Comparison of ENCODE assay signal across 8 cellular contexts in genomic region chr9:116686135-116686534, GRCh38. TPM values are rescaled to one million over a fixed set of nuclear protein-coding genes. Genes with fewer than 3 reads are reported as not detected.
A peak's percentile ranks its signal among the peaks of the same experiment; 100 is the strongest.
DNase-seq lines count a peak whose midpoint lies in the region; ATAC-seq lines count a peak whose summit lies in the region.

No MANE protein-coding gene starts in this region.

- no peak overlapping the region for H4K91ac ChIP-seq in neuronal stem cell (ENCODE audit: low read depth, low read length, poor library complexity)

- no peaks in the 10 kb centered on the region for H3K79me1 ChIP-seq in neuronal stem cell (ENCODE audit: low read depth, low read length)

- H3K23ac ChIP-seq in neuronal stem cell (ENCODE audit: low read depth, low read length, poor library complexity) = no peak overlapping the region

- ATAC-seq in GM21381 (IDR thresholded peaks at IDR 0.05; ENCODE audit: unreplicated experiment) = no peak

- no peak overlapping the region for H2BK15ac ChIP-seq in neuronal stem cell (ENCODE audit: low read length)

- no peaks in the 10 kb centered on the region for H3K27me3 ChIP-seq in duodenal mucosa (ENCODE audit: control insufficient read depth in 1 of 2, insufficient read depth in 2 of 2, low read length in 2 of 2)
- H3K27me3 ChIP-seq in neuronal stem cell (ENCODE audit: control insufficient read depth in 3 of 3, insufficient read depth in 3 of 3, low read depth in 1 of 3, low read length in 3 of 3) = no peaks in the 10 kb centered on the region

- no peak overlapping the region for H4K8ac ChIP-seq in neuronal stem cell (ENCODE audit: low read depth, low read length)

- H3K27ac ChIP-seq in duodenal mucosa (ENCODE audit: low read depth, low read length) (no peak overlapping the region), neuronal stem cell (replicated peaks; ENCODE audit: low read length) (no peak overlapping the region)

- H2BK120ac ChIP-seq in neuronal stem cell (ENCODE audit: low read depth, low read length) = no peak overlapping the region

- H2AFZ ChIP-seq in neuronal stem cell (ENCODE audit: low read length) = peak overlapping the region; percentile 90

- H3K9ac ChIP-seq in duodenal mucosa (ENCODE audit: low read depth in 1 of 2, low read length in 2 of 2) (peak overlapping the region; percentile 60 to 84), neuronal stem cell (ENCODE audit: low read depth, low read length, poor library complexity) (no peak overlapping the region)

- no peak overlapping the region for H3K14ac ChIP-seq in neuronal stem cell (ENCODE audit: low read length)

- H3K36me3 ChIP-seq in duodenal mucosa (ENCODE audit: control insufficient read depth in 1 of 2, insufficient read depth in 2 of 2, low read length in 2 of 2) (no peaks in the 10 kb centered on the region), neuronal stem cell (replicated peaks in 1 of 2; ENCODE audit: control insufficient read depth in 2 of 2, insufficient read depth in 2 of 2, low read length in 2 of 2) (no peaks in the 10 kb centered on the region)

- no peak overlapping the region for H3K4ac ChIP-seq in neuronal stem cell (ENCODE audit: low read length)

- DNase-seq in DMS53 treated with DMSO at 0.1 percent for 48 hours (lab: John Stamatoyannopoulos, UW; ENCODE audit: unreplicated experiment) = peak; percentile 7
- DNase-seq in Jurkat, Clone E6-1 (ENCODE audit: low read depth, low spot score) = no peak
- DNase-seq in neuronal stem cell (ENCODE audit: low spot score) = no peak
- no peak for DNase-seq in GM19240 (ENCODE audit: insufficient read length, low spot score)
- no peak for DNase-seq in cerebellar cortex (ENCODE audit: low spot score)
- DNase-seq in AML-193 (lab: John Stamatoyannopoulos, UW) = no peak

- H3K4me1 ChIP-seq in duodenal mucosa (ENCODE audit: control insufficient read depth in 1 of 2, insufficient read depth in 2 of 2, low read length in 2 of 2) = peaks cover 32 to 37% of the 10 kb centered on the region in 2 donors
- H3K4me1 ChIP-seq in neuronal stem cell (ENCODE audit: control insufficient read depth in 2 of 2, insufficient read depth in 1 of 2, low read depth in 1 of 2, low read length in 2 of 2) = peaks cover 5 to 6% of the 10 kb centered on the region in 2 donors

- peak overlapping the region; percentile 76 for H3K4me3 ChIP-seq in Jurkat, Clone E6-1 (ENCODE audit: low read length)
- peak overlapping the region; percentile 80 to 92 for H3K4me3 ChIP-seq in duodenal mucosa (ENCODE audit: low read depth in 1 of 2, low read length in 2 of 2)
- peak overlapping the region in 1 of 2 donors; percentile 73 for H3K4me3 ChIP-seq in neuronal stem cell (ENCODE audit: low read length in 2 of 2)

- H3K18ac ChIP-seq in neuronal stem cell (ENCODE audit: low read length) = no peak overlapping the region

- no peak overlapping the region for H3K4me2 ChIP-seq in neuronal stem cell (ENCODE audit: insufficient read depth, low read length, poor library complexity, severe bottlenecking)

- H3K9me3 ChIP-seq in duodenal mucosa (ENCODE audit: control insufficient read depth in 1 of 2, low read length in 2 of 2) (peaks cover 0 to 6% of the 10 kb centered on the region in 2 donors), neuronal stem cell (replicated peaks in 1 of 2; ENCODE audit: control insufficient read depth in 2 of 2, insufficient read depth in 1 of 2, low read depth in 1 of 2, low read length in 2 of 2) (no peaks in the 10 kb centered on the region)

- H2AK5ac ChIP-seq in neuronal stem cell (ENCODE audit: low read depth, low read length) = no peak overlapping the region

- no peak overlapping the region for H2BK5ac ChIP-seq in neuronal stem cell (ENCODE audit: low read length)

- no peak overlapping the region for H2BK12ac ChIP-seq in neuronal stem cell (ENCODE audit: low read length)

RNA-seq across cellular contexts. Expression of gene TRIM32, which starts 1.0 kb away (rescaled TPM):
- 12.4 TPM for polyA plus RNA-seq in Jurkat, Clone E6-1 (2012; ENCODE audit: insufficient read depth, insufficient read length)
- 9.0 TPM for polyA plus RNA-seq in neuronal stem cell (2013, experiment 1 of 2)
- 8.8 TPM for polyA plus RNA-seq in neuronal stem cell (2013, experiment 2 of 2)
